Comparison of ENCODE assay signal across 16 cellular contexts in the genomic region with DNA sequence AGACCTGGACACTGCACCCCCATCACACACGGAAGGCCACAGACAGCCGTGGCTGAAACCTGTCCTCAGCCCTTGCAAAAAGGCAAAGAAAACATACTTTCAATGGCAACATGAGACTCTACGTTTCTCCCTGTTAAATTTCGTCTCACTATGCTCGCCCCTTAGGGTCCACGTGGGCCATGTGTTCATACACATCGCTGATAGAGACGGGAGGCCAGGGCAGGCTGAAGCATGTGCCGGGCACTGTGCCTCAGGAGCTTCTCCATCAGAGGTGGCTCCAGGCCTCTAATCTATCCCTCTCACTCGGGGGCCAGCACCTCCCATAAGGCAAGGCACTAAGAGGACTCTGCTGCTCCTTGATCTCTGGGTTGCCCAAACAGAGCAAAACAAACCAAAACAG. TPM values are rescaled to one million over a fixed set of nuclear protein-coding genes. Genes with fewer than 3 reads are reported as not detected.
A peak's percentile ranks its signal among the peaks of the same experiment; 100 is the strongest.
DNase-seq lines count a peak whose midpoint lies in the region; ATAC-seq and TF ChIP-seq lines count a peak whose summit lies in the region.
"Had no signal": no experiment of that assay in that cellular context is flagged by ENCODE, and none has a peak within 500 bp of the region (broad histone marks: within the 10 kb centered on the region; RNA-seq: fewer than 3 reads in every experiment).

No MANE protein-coding gene starts in this region.

- H3K27ac ChIP-seq in mammary epithelial cell (ENCODE audit: insufficient read depth, low read depth, low read length): no peak overlapping the region
- no peak overlapping the region for H3K27ac ChIP-seq in sigmoid colon
- H3K27ac ChIP-seq: 22Rv1 had no signal

- POLR2A ChIA-PET in MCF 10A (lab: Yijun Ruan, JAX): no interaction called here

- H3K36me3 Mint-ChIP-seq in MCF 10A (ENCODE audit: insufficient read depth, unreplicated experiment) (peaks cover 82% of the 10 kb centered on the region), endothelial cell (ENCODE audit: low read depth, unreplicated experiment) (peaks cover 60% of the 10 kb centered on the region)
- H3K36me3 Mint-ChIP-seq: CD14-positive monocyte; CD8-positive, alpha-beta T cell had no signal

- DNase-seq in MCF 10A (ENCODE audit: unreplicated experiment) (no peak), mammary epithelial cell (no peak), endothelial cell (ENCODE audit: low spot score) (no peak), posterior vena cava (ENCODE audit: low spot score) (peak; percentile 70), DMS 273 (lab: John Stamatoyannopoulos, UW; ENCODE audit: unreplicated experiment) (no peak), NCI-H526 (lab: John Stamatoyannopoulos, UW) (no peak), sigmoid colon (no peak)
- DNase-seq: CD8-positive, alpha-beta T cell; COR-L47; DMS53; GF-D8; HCEC 1CT had no signal

- peaks cover 12% of the 10 kb centered on the region for H3K9me3 Mint-ChIP-seq in MCF 10A (ENCODE audit: unreplicated experiment)
- peaks cover 6% of the 10 kb centered on the region for H3K9me3 Mint-ChIP-seq in endothelial cell (ENCODE audit: unreplicated experiment)
- H3K9me3 Mint-ChIP-seq: CD8-positive, alpha-beta T cell had no signal

- no peak overlapping the region for H3K4me3 ChIP-seq in mammary epithelial cell (replicated peaks in 1 of 3; ENCODE audit: insufficient read depth in 1 of 3, low read depth in 2 of 3, low read length in 3 of 3)
- no peak overlapping the region for H3K4me3 ChIP-seq in sigmoid colon

- CTCF ChIA-PET in MCF 10A (lab: Yijun Ruan, JAX): interaction anchor here (2.6 to 3.7 kb wide), 2 partner anchors 280 to 453 kb away, joined by 12 to 49 read pairs; no protein-coding TSS in a partner anchor
- CTCF ChIA-PET in mammary epithelial cell (lab: Charles Lee; ENCODE audit: low non-redundant PET): no interaction called here

- H3K27me3 ChIP-seq in mammary epithelial cell (ENCODE audit: insufficient read depth, low read length): no peaks in the 10 kb centered on the region
- H3K27me3 ChIP-seq in sigmoid colon: no peaks in the 10 kb centered on the region

- no peak overlapping the region for H3K9ac ChIP-seq in mammary epithelial cell (ENCODE audit: insufficient read depth, low read length)

- no peak for TF ChIP-seq EP300 in sigmoid colon (IDR thresholded peaks at IDR 0.05)

- H2AFZ ChIP-seq in mammary epithelial cell (ENCODE audit: low read depth, low read length): no peak overlapping the region

- H3K4me1 Mint-ChIP-seq in MCF 10A (ENCODE audit: insufficient read depth, unreplicated experiment) (peaks cover 9% of the 10 kb centered on the region), endothelial cell (ENCODE audit: unreplicated experiment) (peaks cover 30% of the 10 kb centered on the region)

- H3K36me3 ChIP-seq in mammary epithelial cell (ENCODE audit: insufficient read depth, low read length) (peaks cover 23% of the 10 kb centered on the region), sigmoid colon (peaks cover 8 to 42% (median 23%) of the 10 kb centered on the region in 4 donors)

- H3K79me2 ChIP-seq in mammary epithelial cell (ENCODE audit: insufficient read depth, low read length): peaks cover 98% of the 10 kb centered on the region

- H3K4me1 ChIP-seq in mammary epithelial cell (ENCODE audit: insufficient read depth, low read length): peaks cover 12% of the 10 kb centered on the region
- peaks cover 0 to 47% (median 33%) of the 10 kb centered on the region in 4 donors for H3K4me1 ChIP-seq in sigmoid colon

- intact Hi-C loops in MCF 10A (cut with micrococcal nuclease): loop anchor here (10.0 kb wide), 1 partner anchor 209 kb away; no protein-coding TSS in a partner anchor
- intact Hi-C loops in mammary epithelial cell (cut with micrococcal nuclease): loop anchor here (5.0 kb wide), 1 partner anchor 607 kb away; no protein-coding TSS in a partner anchor
- intact Hi-C loops in posterior vena cava (cut with DNase I): no loop called here
- intact Hi-C loops in sigmoid colon (cut with DNase I): loop anchor here (5.0 to 10.0 kb wide), 3 partner anchors 277 to 609 kb away; a partner anchor contains a TSS

- no peak overlapping the region for H3K4me2 ChIP-seq in mammary epithelial cell (ENCODE audit: insufficient read depth, low read depth, low read length)

- no peak for TF ChIP-seq POLR2A in sigmoid colon (IDR thresholded peaks at IDR 0.05)

- ATAC-seq in GM18907 (IDR thresholded peaks at IDR 0.05; ENCODE audit: unreplicated experiment): no peak
- ATAC-seq: CD8-positive, alpha-beta T cell had no signal

- H3K27ac Mint-ChIP-seq in MCF 10A (ENCODE audit: low read depth, unreplicated experiment) (peak overlapping the region; percentile 6), endothelial cell (ENCODE audit: unreplicated experiment) (no peak overlapping the region)
- H3K27ac Mint-ChIP-seq: CD14-positive monocyte; CD8-positive, alpha-beta T cell; IgD-negative memory B cell had no signal

- 47% methylated on average over 9 of the region's 10 CpGs for WGBS in mammary epithelial cell (ENCODE audit: low coverage, missing lambda C conversion rate)
- 92 to 95% methylated on average over 10 of the region's 10 CpGs for whole genome bisulfite sequencing in sigmoid colon, 2 donors

- H3K27me3 Mint-ChIP-seq in MCF 10A (ENCODE audit: insufficient read depth, unreplicated experiment) (no peaks in the 10 kb centered on the region), endothelial cell (ENCODE audit: unreplicated experiment) (peaks cover 6% of the 10 kb centered on the region)
- H3K27me3 Mint-ChIP-seq: IgD-negative memory B cell had no signal

- H3K9me3 ChIP-seq in mammary epithelial cell (replicated peaks; ENCODE audit: insufficient read depth, low read length) (peaks cover 6% of the 10 kb centered on the region), sigmoid colon (no peaks in the 10 kb centered on the region)

- H3K4me3 Mint-ChIP-seq in MCF 10A (ENCODE audit: unreplicated experiment) (no peak overlapping the region), endothelial cell (ENCODE audit: unreplicated experiment) (peak overlapping the region; percentile 34)
- H3K4me3 Mint-ChIP-seq: CD14-positive monocyte; CD8-positive, alpha-beta T cell; IgD-negative memory B cell had no signal

- TF ChIP-seq CTCF in MCF 10A (IDR thresholded peaks at IDR 0.05; ENCODE audit: unreplicated experiment) (no peak), mammary epithelial cell (conservative IDR thresholded peaks at IDR 0.05 in 1 of 2, IDR thresholded peaks at IDR 0.05 in 1 of 2; ENCODE audit: extremely low read depth in 1 of 2, insufficient read depth in 1 of 2, low read depth in 1 of 2, low read length in 2 of 2) (no peak), endothelial cell (IDR thresholded peaks at IDR 0.05; ENCODE audit: unreplicated experiment) (no peak), sigmoid colon (IDR thresholded peaks at IDR 0.05) (no peak)

- dilution Hi-C loops in mammary epithelial cell (cut with HindIII; ENCODE audit: low sequenced_read_pairs): no loop called here

- in situ Hi-C loops in mammary epithelial cell (cut with MboI; ENCODE audit: low sequenced_read_pairs in 2 of 2): loop anchor here (5.0 to 10.0 kb wide), 3 partner anchors 282 to 452 kb away; no protein-coding TSS in a partner anchor

- no peaks in the 10 kb centered on the region for H4K20me1 ChIP-seq in mammary epithelial cell (ENCODE audit: insufficient read depth, low read length)

- no TSS peak for BruUV-seq in MCF 10A (replicated peaks; lab: Mats Ljungman, UMichigan)
- BruUV-seq in mammary epithelial cell (replicated peaks; lab: Mats Ljungman, UMichigan): no TSS peak

RNA-seq across cellular contexts. Expression of a gene that starts 17.5 kb away (rescaled TPM):
- 48.1 and 51.4 TPM in 2 replicates for total RNA-seq in MCF 10A (2022)
- total RNA-seq in mammary epithelial cell: 100 to 1,000 TPM in 1 of 2 donors, 10 to 100 TPM in 1; 40.4 to 180 TPM
- 12.1 TPM for polyA plus RNA-seq in mammary epithelial cell
- polyA minus RNA-seq in mammary epithelial cell: 10.3 TPM
- 41.0 TPM for total RNA-seq in endothelial cell (ENCODE audit: unreplicated experiment)
- 100 to 1,000 TPM in 1 of 2 donors, 10 to 100 TPM in 1; 99.5 to 103 TPM for total RNA-seq in posterior vena cava
- 100 to 1,000 TPM in 1 of 4 donors, 10 to 100 TPM in 3; 46.7 to 116 (median 75.9) TPM for total RNA-seq in sigmoid colon
- 10 to 100 TPM in 1 of 3 donors, 1 to 10 TPM in 2; 9.0 to 22.2 (median 9.1) TPM for polyA plus RNA-seq in sigmoid colon

Comparison
In these comparisons a context has a peak if more than half of its experiments do, and no peak if none do; other contexts are left out.
1. intact Hi-C loops: an anchor here in MCF 10A (10.0 kb wide), mammary epithelial cell (5.0 kb wide) and sigmoid colon (5.0 to 10.0 kb wide); none called in posterior vena cava.